ENCODE assay signal across 8 cellular contexts in the genomic region with DNA sequence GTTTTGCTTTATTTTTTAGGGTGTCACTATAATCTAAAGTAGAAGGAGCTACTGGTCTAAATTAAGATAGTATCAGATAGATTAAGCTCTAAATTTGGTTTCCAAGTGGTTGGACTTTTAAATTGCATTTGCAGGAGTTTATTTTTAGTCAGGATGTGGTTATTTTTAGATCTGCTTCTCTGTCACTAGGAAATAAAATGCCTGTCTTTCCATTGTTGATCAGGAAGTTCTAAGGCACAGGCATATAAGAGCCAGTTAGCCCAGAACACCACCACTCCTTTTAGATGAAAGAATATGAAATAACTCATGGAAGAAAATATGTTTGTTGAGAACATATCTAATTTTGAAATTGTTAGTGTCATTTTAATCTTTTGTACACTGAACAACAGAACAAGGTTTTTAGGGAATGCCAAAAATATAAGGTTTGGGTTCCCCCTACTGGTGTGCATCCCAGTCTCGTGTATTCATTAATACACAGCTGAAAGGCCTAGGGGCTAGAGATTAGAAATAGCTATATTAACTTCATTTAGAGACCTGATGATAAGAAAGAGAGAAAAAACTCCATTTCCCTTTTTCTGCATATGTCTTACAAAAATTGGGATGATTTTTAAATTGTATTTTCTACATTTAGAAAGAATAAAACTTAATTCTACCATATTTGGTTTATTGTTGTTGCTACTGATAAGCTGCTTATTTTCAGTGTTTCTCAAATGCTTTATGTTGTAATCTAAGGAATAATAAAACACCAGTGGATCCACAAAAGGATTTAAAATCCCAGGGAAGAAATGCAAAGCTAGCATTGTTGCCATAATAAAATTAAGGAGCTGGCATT.
DNase-seq lines count a peak whose midpoint lies in the region; TF ChIP-seq lines count a peak whose summit lies in the region.

No MANE protein-coding gene starts in this region.

- H3K27me3 ChIP-seq in Loucy (ENCODE audit: insufficient read depth, low read length, poor library complexity, severe bottlenecking): no peaks in the 10 kb centered on the region
- H3K27me3 ChIP-seq in SU-DHL-6 (ENCODE audit: low read length): no peaks in the 10 kb centered on the region
- H3K27me3 ChIP-seq in endodermal cell (ENCODE audit: control insufficient read depth, insufficient read depth, low read length, poor library complexity, severe bottlenecking): no peaks in the 10 kb centered on the region
- no peaks in the 10 kb centered on the region for H3K27me3 ChIP-seq in vagina

- H3K27ac ChIP-seq in SU-DHL-6 (ENCODE audit: low read depth, low read length): no peak overlapping the region
- H3K27ac ChIP-seq in endodermal cell (ENCODE audit: low read depth, low read length): peak overlapping the region; percentile 10
- no peak overlapping the region for H3K27ac ChIP-seq in vagina

- no peak overlapping the region for H2AFZ ChIP-seq in Loucy (ENCODE audit: low read length)
- H2AFZ ChIP-seq in SU-DHL-6 (ENCODE audit: low read depth, low read length, severe bottlenecking): no peak overlapping the region

- H3K36me3 ChIP-seq in Loucy (ENCODE audit: insufficient read depth, low read length): peaks cover 45% of the 10 kb centered on the region
- H3K36me3 ChIP-seq in SU-DHL-6 (ENCODE audit: low read length): no peaks in the 10 kb centered on the region
- peaks cover 14% of the 10 kb centered on the region for H3K36me3 ChIP-seq in endodermal cell (ENCODE audit: control insufficient read depth, insufficient read depth, low read length)
- peaks cover 0 to 23% of the 10 kb centered on the region in 2 donors for H3K36me3 ChIP-seq in vagina

- TF ChIP-seq CTCF in Loucy (conservative IDR thresholded peaks at IDR 0.05; ENCODE audit: low read length) (peak; percentile 86), SU-DHL-6 (IDR thresholded peaks at IDR 0.05; ENCODE audit: insufficient read depth, low read length, poor library complexity, severe bottlenecking) (peak; percentile 46), endodermal cell (conservative IDR thresholded peaks at IDR 0.05) (peak; percentile 84), vagina (IDR thresholded peaks at IDR 0.05) (peak; percentile 34 to 48 (median 43))

- intact Hi-C loops in vagina (cut with DNase I) (no loop called here), posterior vena cava (cut with DNase I) (loop anchor here in 1 of 2 donors (10.0 kb wide), 1 partner anchor 457 kb away; no protein-coding TSS in a partner anchor)

- no peaks in the 10 kb centered on the region for H3K27me3 Mint-ChIP-seq in endodermal cell (ENCODE audit: insufficient read depth)

- no peak for TF ChIP-seq POLR2A in vagina (IDR thresholded peaks at IDR 0.05)

- H3K4me1 Mint-ChIP-seq in endodermal cell: peaks cover 17% of the 10 kb centered on the region

- H3K9ac ChIP-seq in Loucy (ENCODE audit: low read depth, low read length, poor library complexity, severe bottlenecking): peak overlapping the region; percentile 18
- no peak overlapping the region for H3K9ac ChIP-seq in SU-DHL-6 (ENCODE audit: low read length)
- no peak overlapping the region for H3K9ac ChIP-seq in endodermal cell (ENCODE audit: extremely low read depth, low read length, poor library complexity, severe bottlenecking)

- H3K4me3 ChIP-seq in Loucy (ENCODE audit: low read length, poor library complexity, severe bottlenecking): no peak overlapping the region
- no peak overlapping the region for H3K4me3 ChIP-seq in SU-DHL-6 (ENCODE audit: insufficient read depth, low read length, poor library complexity, severe bottlenecking)
- H3K4me3 ChIP-seq in endodermal cell (ENCODE audit: low read length): no peak overlapping the region
- H3K4me3 ChIP-seq in vagina: no peak overlapping the region

- no peaks in the 10 kb centered on the region for H3K9me3 ChIP-seq in Loucy (ENCODE audit: insufficient read depth, low read depth, low read length)
- H3K9me3 ChIP-seq in SU-DHL-6 (ENCODE audit: insufficient read depth, low read length): no peaks in the 10 kb centered on the region
- no peaks in the 10 kb centered on the region for H3K9me3 ChIP-seq in endodermal cell (ENCODE audit: control insufficient read depth, low read length)
- no peaks in the 10 kb centered on the region for H3K9me3 ChIP-seq in vagina

- no peaks in the 10 kb centered on the region for H3K79me2 ChIP-seq in Loucy (ENCODE audit: insufficient read depth, low read length)
- H3K79me2 ChIP-seq in SU-DHL-6 (ENCODE audit: insufficient read depth, low read length): no peaks in the 10 kb centered on the region

- H3K9me3 Mint-ChIP-seq in endodermal cell: no peaks in the 10 kb centered on the region

- H3K4me1 ChIP-seq in Loucy (ENCODE audit: insufficient read depth, low read length, poor library complexity, severe bottlenecking) (peaks cover 19% of the 10 kb centered on the region), endodermal cell (ENCODE audit: control insufficient read depth, insufficient read depth, low read length) (peaks cover 3% of the 10 kb centered on the region), vagina (peaks cover 8% of the 10 kb centered on the region)

- WGBS in endodermal cell (ENCODE audit: insufficient coverage in 1 of 2, insufficient read length in 1 of 2), 2 experiments: 88% methylated on average over 1 of the region's 1 CpG; no CpG with 5 or more reads in 1 of the 2 experiments

- H3K4me2 ChIP-seq in Loucy (ENCODE audit: low read depth, low read length, poor library complexity, severe bottlenecking): peak overlapping the region; percentile 23
- H3K4me2 ChIP-seq in SU-DHL-6 (ENCODE audit: low read depth, low read length, poor library complexity, severe bottlenecking): no peak overlapping the region

- H3K9me2 ChIP-seq in Loucy (replicated peaks; ENCODE audit: low read depth, low read length): no peaks in the 10 kb centered on the region
- no peaks in the 10 kb centered on the region for H3K9me2 ChIP-seq in SU-DHL-6 (replicated peaks; ENCODE audit: insufficient read depth, low read length)

- no peaks in the 10 kb centered on the region for H3F3A ChIP-seq in Loucy (ENCODE audit: low read depth)
- H3F3A ChIP-seq in SU-DHL-6 (ENCODE audit: insufficient read depth): no peaks in the 10 kb centered on the region

- H4K20me1 ChIP-seq in Loucy (ENCODE audit: insufficient read depth, low read length, poor library complexity, severe bottlenecking) (peaks cover 5% of the 10 kb centered on the region), SU-DHL-6 (ENCODE audit: low read depth, low read length) (no peaks in the 10 kb centered on the region)

- peaks cover 14% of the 10 kb centered on the region for H3K36me3 Mint-ChIP-seq in endodermal cell (ENCODE audit: low read depth)

- no peak overlapping the region for H3K4me3 Mint-ChIP-seq in endodermal cell

- peak; percentile 19 for DNase-seq in activated gamma-delta T cell treated with Interleukin-2 at 50 U/mL for 16 hours
- DNase-seq in activated gamma-delta T cell (lab: John Stamatoyannopoulos, UW): no peak
- DNase-seq in endodermal cell: peak; percentile 66
- peak; percentile 60 for DNase-seq in midbrain (lab: John Stamatoyannopoulos, UW)
- no peak for DNase-seq in vagina (ENCODE audit: extremely low spot score in 2 of 2)
- no peak for DNase-seq in posterior vena cava (ENCODE audit: low spot score)

- H3K27ac Mint-ChIP-seq in endodermal cell: no peak overlapping the region

Comparison
In these comparisons a context has a peak if more than half of its experiments do, and no peak if none do; other contexts are left out.
1. DNase-seq: peak in activated gamma-delta T cell treated with Interleukin-2 at 50 U/mL for 16 hours (single experiment), endodermal cell (single experiment) and midbrain (single experiment); none in activated gamma-delta T cell (single experiment), vagina (0 of 2) and posterior vena cava (single experiment).
2. Peak in every context shown above with its lines, with median percentiles within 50 percentile points of each other: CTCF ChIP-seq.